32 cellular contexts compared by ENCODE assay signal in genomic region chr5:82329393-82329792, GRCh38.
"Had no signal": no experiment of that assay in that cellular context is flagged by ENCODE, and none has a peak within 500 bp of the region (broad histone marks: within the 10 kb centered on the region; RNA-seq: fewer than 3 reads in every experiment).

No MANE protein-coding gene starts in this region.

- H3K27ac Mint-ChIP-seq: activated CD4-positive, alpha-beta memory T cell treated with anti-CD3 and anti-CD28 coated beads for 36 hours; activated CD4-positive, alpha-beta T cell treated with anti-CD3 and anti-CD28 coated beads for 36 hours; activated CD4-positive, alpha-beta T cell treated with anti-CD3 and anti-CD28 coated beads, Interleukin-2, amount 10 ng/mL, durations not matched to agents 24 days and 14 days; activated CD8-positive, alpha-beta memory T cell treated with anti-CD3 and anti-CD28 coated beads, Interleukin-2, amount 10 ng/mL, durations not matched to agents 7 days and 5 days; activated CD8-positive, alpha-beta T cell treated with anti-CD3 and anti-CD28 coated beads, Interleukin-2, amount 10 ng/mL, durations not matched to agents 7 days and 5 days; activated naive CD4-positive, alpha-beta T cell treated with anti-CD3 and anti-CD28 coated beads, Interleukin-2, amount 10 ng/mL, durations not matched to agents 7 days and 5 days; activated naive CD4-positive, alpha-beta T cell treated with anti-CD3 and anti-CD28 coated beads, Interleukin-2, amount 50 U/mL, for 72 hours; activated naive CD8-positive, alpha-beta T cell treated with anti-CD3 and anti-CD28 coated beads, Interleukin-2, amount 10 ng/mL, durations not matched to agents 7 days and 5 days; activated T-helper 1 cell treated with anti-CD3 and anti-CD28 coated beads, Interleukin-12 subunit alpha, Interleukin-12 subunit beta, Interleukin-2, Interleukin-4 antibody, amounts not matched to agents 30 ng/mL and 10 ng/mL and 1 ng/mL, durations not matched to agents 14 hours and 24 hours and 36 hours; activated T-helper 2 cell treated with anti-CD3 and anti-CD28 coated beads, Interferon-gamma antibody, Interleukin-2, Interleukin-4, amounts not matched to agents 10 μg/mL and 5 μg/mL and 100 μg/mL, durations not matched to agents 14 hours and 24 hours and 36 hours; T-helper 17 cell; T-helper 2 cell treated with Interferon-gamma antibody and Interleukin-4, amounts not matched to agents 5 μg/mL and 100 μg/mL, for 36 hours had no signal

- H3K36me3 Mint-ChIP-seq: activated CD4-positive, alpha-beta memory T cell treated with anti-CD3 and anti-CD28 coated beads for 36 hours; activated CD8-positive, alpha-beta memory T cell treated with anti-CD3 and anti-CD28 coated beads, Interleukin-2, amount 10 ng/mL, durations not matched to agents 7 days and 5 days; activated naive CD4-positive, alpha-beta T cell treated with anti-CD3 and anti-CD28 coated beads, Interleukin-2, amount 10 ng/mL, durations not matched to agents 7 days and 5 days; activated naive CD4-positive, alpha-beta T cell treated with anti-CD3 and anti-CD28 coated beads, Interleukin-2, amount 50 U/mL, for 72 hours; activated naive CD8-positive, alpha-beta T cell treated with anti-CD3 and anti-CD28 coated beads, Interleukin-2, amount 10 ng/mL, durations not matched to agents 7 days and 5 days had no signal

- DNase-seq: activated CD4-positive, alpha-beta memory T cell treated with anti-CD3 and anti-CD28 coated beads for 36 hours; activated CD4-positive, alpha-beta T cell treated with anti-CD3 and anti-CD28 coated beads for 36 hours; activated CD4-positive, alpha-beta T cell treated with anti-CD3 and anti-CD28 coated beads, Interleukin-2, amount 10 ng/mL, durations not matched to agents 24 days and 14 days; activated CD4-positive, CD25-positive, alpha-beta regulatory T cell; activated CD4-positive, CD25-positive, alpha-beta regulatory T cell treated with anti-CD3 and anti-CD28 coated beads, Interleukin-2, amount 50 U/mL, for 72 hours; activated CD8-positive, alpha-beta memory T cell treated with anti-CD3 and anti-CD28 coated beads, Interleukin-2, amount 10 ng/mL, durations not matched to agents 7 days and 5 days; activated CD8-positive, alpha-beta memory T cell treated with anti-CD3 and anti-CD28 coated beads, Interleukin-2, amount 50 U/mL, for 4 hours; activated CD8-positive, alpha-beta T cell treated with anti-CD3 and anti-CD28 coated beads, Interleukin-2, amount 10 ng/mL, durations not matched to agents 7 days and 5 days; activated effector memory CD4-positive, alpha-beta T cell treated with anti-CD3 and anti-CD28 coated beads, Interleukin-2, amount 50 U/mL, for 16 hours; activated naive CD4-positive, alpha-beta T cell; activated naive CD4-positive, alpha-beta T cell treated with anti-CD3 and anti-CD28 coated beads, Interleukin-2, amount 10 ng/mL, durations not matched to agents 7 days and 5 days; activated naive CD8-positive, alpha-beta T cell treated with anti-CD3 and anti-CD28 coated beads, Interleukin-2, amount 10 ng/mL, durations not matched to agents 7 days and 5 days; activated T-cell treated with anti-CD3 and anti-CD28 coated beads, Interleukin-2, amount 50 U/mL, for 1 hour; activated T-cell treated with anti-CD3 and anti-CD28 coated beads, Interleukin-2, amount 50 U/mL, for 48 hours; central memory CD4-positive, alpha-beta T cell; cerebellar nuclear complex; colonic mucosa; effector CD8-positive, alpha-beta T cell; esophagus squamous epithelium; head of caudate nucleus; hippocampal formation; T-helper 1 cell; T-helper 17 cell; T1000 had no signal

- H3K27me3 Mint-ChIP-seq: brain had no signal

- H3K4me1 ChIP-seq: breast epithelium, colonic mucosa had no signal

- H3K4me1 Mint-ChIP-seq: activated CD4-positive, alpha-beta T cell treated with anti-CD3 and anti-CD28 coated beads for 36 hours; activated CD4-positive, alpha-beta T cell treated with anti-CD3 and anti-CD28 coated beads, Interleukin-2, amount 10 ng/mL, durations not matched to agents 24 days and 14 days; activated CD8-positive, alpha-beta memory T cell treated with anti-CD3 and anti-CD28 coated beads, Interleukin-2, amount 10 ng/mL, durations not matched to agents 7 days and 5 days; activated naive CD4-positive, alpha-beta T cell treated with anti-CD3 and anti-CD28 coated beads, Interleukin-2, amount 10 ng/mL, durations not matched to agents 7 days and 5 days; activated naive CD8-positive, alpha-beta T cell treated with anti-CD3 and anti-CD28 coated beads, Interleukin-2, amount 10 ng/mL, durations not matched to agents 7 days and 5 days; T-helper 17 cell had no signal

- H3K27ac ChIP-seq: breast epithelium, cardiac muscle cell, colonic mucosa, esophagus squamous epithelium had no signal

- H3K9me3 ChIP-seq: ascending aorta, breast epithelium, colonic mucosa, esophagus squamous epithelium had no signal

- H3K4me3 ChIP-seq: ascending aorta, breast epithelium, cardiac muscle cell, colonic mucosa, esophagus squamous epithelium had no signal

- H3K4me3 Mint-ChIP-seq: activated CD4-positive, alpha-beta memory T cell treated with anti-CD3 and anti-CD28 coated beads for 36 hours; activated CD4-positive, alpha-beta T cell treated with anti-CD3 and anti-CD28 coated beads for 36 hours; activated CD4-positive, alpha-beta T cell treated with anti-CD3 and anti-CD28 coated beads, Interleukin-2, amount 10 ng/mL, durations not matched to agents 24 days and 14 days; activated CD8-positive, alpha-beta memory T cell treated with anti-CD3 and anti-CD28 coated beads, Interleukin-2, amount 10 ng/mL, durations not matched to agents 7 days and 5 days; activated CD8-positive, alpha-beta T cell treated with anti-CD3 and anti-CD28 coated beads, Interleukin-2, amount 10 ng/mL, durations not matched to agents 7 days and 5 days; activated naive CD4-positive, alpha-beta T cell treated with anti-CD3 and anti-CD28 coated beads, Interleukin-2, amount 10 ng/mL, durations not matched to agents 7 days and 5 days; activated naive CD8-positive, alpha-beta T cell treated with anti-CD3 and anti-CD28 coated beads, Interleukin-2, amount 10 ng/mL, durations not matched to agents 7 days and 5 days; activated T-helper 1 cell treated with anti-CD3 and anti-CD28 coated beads, Interleukin-12 subunit alpha, Interleukin-12 subunit beta, Interleukin-2, Interleukin-4 antibody, amounts not matched to agents 30 ng/mL and 10 ng/mL and 1 ng/mL, durations not matched to agents 14 hours and 24 hours and 36 hours; brain; T-helper 17 cell; T-helper 2 cell treated with Interferon-gamma antibody and Interleukin-4, amounts not matched to agents 5 μg/mL and 100 μg/mL, for 36 hours had no signal

- ATAC-seq: activated CD4-positive, alpha-beta T cell treated with anti-CD3 and anti-CD28 coated beads for 36 hours; activated CD8-positive, alpha-beta memory T cell treated with anti-CD3 and anti-CD28 coated beads, Interleukin-2, amount 10 ng/mL, durations not matched to agents 7 days and 5 days; activated CD8-positive, alpha-beta T cell treated with anti-CD3 and anti-CD28 coated beads, Interleukin-2, amount 10 ng/mL, durations not matched to agents 7 days and 5 days; activated naive CD4-positive, alpha-beta T cell treated with anti-CD3 and anti-CD28 coated beads, Interleukin-2, amount 50 U/mL, for 72 hours; T-helper 17 cell had no signal

- H3K9me3 Mint-ChIP-seq: activated naive CD4-positive, alpha-beta T cell treated with anti-CD3 and anti-CD28 coated beads, Interleukin-2, amount 10 ng/mL, durations not matched to agents 7 days and 5 days; activated T-helper 2 cell treated with anti-CD3 and anti-CD28 coated beads, Interferon-gamma antibody, Interleukin-2, Interleukin-4, amounts not matched to agents 10 μg/mL and 5 μg/mL and 100 μg/mL, durations not matched to agents 14 hours and 24 hours and 36 hours; T-helper 2 cell treated with Interferon-gamma antibody and Interleukin-4, amounts not matched to agents 5 μg/mL and 100 μg/mL, for 36 hours had no signal

- H3K27me3 ChIP-seq: ascending aorta, breast epithelium, cardiac muscle cell, colonic mucosa, esophagus squamous epithelium had no signal

- H3K36me3 ChIP-seq: ascending aorta, breast epithelium, cardiac muscle cell, colonic mucosa, esophagus squamous epithelium had no signal
